In the genomic region with DNA sequence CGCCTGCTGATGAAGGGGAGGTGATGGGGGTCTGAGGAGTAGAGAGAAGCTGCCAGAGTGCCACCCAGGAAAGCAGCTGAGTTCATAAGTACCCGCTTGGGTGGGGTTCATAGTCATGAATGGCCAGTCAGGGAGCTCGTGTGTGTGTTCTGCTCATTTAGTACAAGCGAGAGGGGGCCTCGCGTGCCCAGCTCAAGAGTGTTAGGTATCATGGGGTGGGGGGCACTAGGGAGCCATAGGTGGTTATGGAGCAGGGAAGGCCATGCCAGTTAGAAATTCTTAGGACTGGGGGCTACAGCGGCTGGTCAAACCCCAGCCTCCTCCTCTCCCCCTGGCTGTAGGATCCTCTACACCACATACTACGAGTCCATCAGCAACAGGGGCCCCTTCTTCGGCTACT, we compare ENCODE assay signal across 22 cellular contexts.
"Had no signal": no experiment of that assay in that cellular context is flagged by ENCODE, and none has a peak within 500 bp of the region (broad histone marks: within the 10 kb centered on the region; RNA-seq: fewer than 3 reads in every experiment).

No MANE protein-coding gene starts in this region.

- FAIRE-seq: bronchial epithelial cell, colon had no signal

- H3K27me3 Mint-ChIP-seq: central memory CD8-positive, alpha-beta T cell; naive B cell; stimulated activated naive B cell treated with anti-CD40 and anti-IgM and Interleukin-4, amounts not matched to agents 10 μg/mL and 1 μg/mL and 100 μg/mL, for 72 hours had no signal

- H3K4me1 ChIP-seq: gastrocnemius medialis, left ventricle myocardium inferior, parathyroid adenoma, psoas muscle, thyroid gland, upper lobe of left lung, vagina had no signal

- H3K4me2 ChIP-seq: hepatocyte, smooth muscle cell had no signal

- DNase-seq: activated CD4-positive, alpha-beta T cell treated with anti-CD3 and anti-CD28 coated beads, Interleukin-2, amount 50 U/mL, for 1 hour; activated gamma-delta T cell treated with Interleukin-2 at 50 U/mL for 16 hours; activated naive CD4-positive, alpha-beta T cell treated with anti-CD3 and anti-CD28 coated beads, Interleukin-2, amount 50 U/mL, for 16 hours; activated T-cell treated with anti-CD3 and anti-CD28 coated beads, Interleukin-2, amount 50 U/mL, for 1 hour; effector memory CD4-positive, alpha-beta T cell; gastrocnemius medialis; naive B cell; stimulated activated naive B cell treated with anti-CD40 and anti-IgM and Interleukin-4, amounts not matched to agents 10 μg/mL and 1 μg/mL and 100 μg/mL, for 72 hours; T-helper 2 cell had no signal

- H3K9me3 ChIP-seq: gastrocnemius medialis, left ventricle myocardium inferior, psoas muscle, stomach, thyroid gland, upper lobe of left lung, vagina had no signal

- H3K79me2 ChIP-seq: hepatocyte, parathyroid adenoma had no signal

- H3K27ac Mint-ChIP-seq: activated T-helper 1 cell treated with anti-CD3 and anti-CD28 coated beads, Interleukin-12 subunit alpha, Interleukin-12 subunit beta, Interleukin-2, Interleukin-4 antibody, amounts not matched to agents 30 ng/mL and 10 ng/mL and 1 ng/mL, durations not matched to agents 14 hours and 24 hours and 36 hours; stimulated activated naive B cell treated with anti-CD40 and anti-IgM and Interleukin-4, amounts not matched to agents 10 μg/mL and 1 μg/mL and 100 μg/mL, for 72 hours had no signal

- H3K9ac ChIP-seq: parathyroid adenoma had no signal

- H3K36me3 ChIP-seq: gastrocnemius medialis had no signal

- ATAC-seq: gastrocnemius medialis; psoas muscle; stimulated activated naive B cell treated with anti-CD40 and anti-IgM and Interleukin-4, amounts not matched to agents 10 μg/mL and 1 μg/mL and 100 μg/mL, for 72 hours had no signal

- H2AFZ ChIP-seq: hepatocyte, parathyroid adenoma had no signal

- H3K27ac ChIP-seq: gastrocnemius medialis, hepatocyte, left ventricle myocardium inferior, parathyroid adenoma, psoas muscle, stomach, thyroid gland, upper lobe of left lung, vagina had no signal

- H3K4me3 ChIP-seq: gastrocnemius medialis, hepatocyte, left ventricle myocardium inferior, psoas muscle, smooth muscle cell, stomach, thyroid gland, upper lobe of left lung, vagina had no signal

- H3K4me3 Mint-ChIP-seq: activated T-helper 1 cell treated with anti-CD3 and anti-CD28 coated beads, Interleukin-12 subunit alpha, Interleukin-12 subunit beta, Interleukin-2, Interleukin-4 antibody, amounts not matched to agents 30 ng/mL and 10 ng/mL and 1 ng/mL, durations not matched to agents 14 hours and 24 hours and 36 hours; central memory CD8-positive, alpha-beta T cell; naive B cell; stimulated activated naive B cell treated with anti-CD40 and anti-IgM and Interleukin-4, amounts not matched to agents 10 μg/mL and 1 μg/mL and 100 μg/mL, for 72 hours had no signal

- H3K27me3 ChIP-seq: gastrocnemius medialis, hepatocyte, stomach, thyroid gland, upper lobe of left lung, vagina had no signal

- H3K9me3 Mint-ChIP-seq: activated T-helper 1 cell treated with anti-CD3 and anti-CD28 coated beads, Interleukin-12 subunit alpha, Interleukin-12 subunit beta, Interleukin-2, Interleukin-4 antibody, amounts not matched to agents 30 ng/mL and 10 ng/mL and 1 ng/mL, durations not matched to agents 14 hours and 24 hours and 36 hours; central memory CD8-positive, alpha-beta T cell; naive B cell; stimulated activated naive B cell treated with anti-CD40 and anti-IgM and Interleukin-4, amounts not matched to agents 10 μg/mL and 1 μg/mL and 100 μg/mL, for 72 hours had no signal
